11 cellular contexts compared by ENCODE assay signal in the genomic region with DNA sequence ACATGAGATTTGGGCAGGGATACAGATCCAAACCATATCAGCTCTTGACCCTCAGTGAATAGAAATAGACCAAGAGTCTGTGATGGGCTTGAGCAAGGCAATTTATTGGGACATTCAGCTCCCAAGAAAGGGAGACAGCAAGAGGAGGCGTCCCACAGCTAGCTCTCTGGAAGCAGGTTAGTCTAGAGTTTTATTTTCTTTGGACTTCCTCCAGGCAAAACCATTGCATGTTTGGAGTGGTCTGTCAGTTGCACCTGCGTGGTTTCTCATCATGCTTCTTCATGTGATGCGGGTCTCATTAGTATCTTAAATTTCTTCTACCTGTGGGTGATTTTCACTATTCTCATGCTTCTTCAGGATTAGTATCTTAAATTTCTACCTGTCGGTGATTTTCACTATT.
"Had no signal": no experiment of that assay in that cellular context is flagged by ENCODE, and none has a peak within 500 bp of the region (broad histone marks: within the 10 kb centered on the region; RNA-seq: fewer than 3 reads in every experiment).

No MANE protein-coding gene starts in this region.

- H3K4me1 ChIP-seq: HAP-1 had no signal

- H3K4me3 ChIP-seq: GM23248, GM23338, HAP-1 had no signal

- ATAC-seq: GM23338, HCT116 had no signal

- H3K36me3 ChIP-seq: HAP-1 had no signal

- FAIRE-seq: H1, H54 had no signal

- DNase-seq: GM23248, GOT3, H7, H9, HCEC 1CT, HFFc6 had no signal

- H3K9me3 ChIP-seq: HAP-1 had no signal

- H3K27ac ChIP-seq: GM23248 had no signal
